Comparison of ENCODE assay signal across 8 cellular contexts in the genomic region with DNA sequence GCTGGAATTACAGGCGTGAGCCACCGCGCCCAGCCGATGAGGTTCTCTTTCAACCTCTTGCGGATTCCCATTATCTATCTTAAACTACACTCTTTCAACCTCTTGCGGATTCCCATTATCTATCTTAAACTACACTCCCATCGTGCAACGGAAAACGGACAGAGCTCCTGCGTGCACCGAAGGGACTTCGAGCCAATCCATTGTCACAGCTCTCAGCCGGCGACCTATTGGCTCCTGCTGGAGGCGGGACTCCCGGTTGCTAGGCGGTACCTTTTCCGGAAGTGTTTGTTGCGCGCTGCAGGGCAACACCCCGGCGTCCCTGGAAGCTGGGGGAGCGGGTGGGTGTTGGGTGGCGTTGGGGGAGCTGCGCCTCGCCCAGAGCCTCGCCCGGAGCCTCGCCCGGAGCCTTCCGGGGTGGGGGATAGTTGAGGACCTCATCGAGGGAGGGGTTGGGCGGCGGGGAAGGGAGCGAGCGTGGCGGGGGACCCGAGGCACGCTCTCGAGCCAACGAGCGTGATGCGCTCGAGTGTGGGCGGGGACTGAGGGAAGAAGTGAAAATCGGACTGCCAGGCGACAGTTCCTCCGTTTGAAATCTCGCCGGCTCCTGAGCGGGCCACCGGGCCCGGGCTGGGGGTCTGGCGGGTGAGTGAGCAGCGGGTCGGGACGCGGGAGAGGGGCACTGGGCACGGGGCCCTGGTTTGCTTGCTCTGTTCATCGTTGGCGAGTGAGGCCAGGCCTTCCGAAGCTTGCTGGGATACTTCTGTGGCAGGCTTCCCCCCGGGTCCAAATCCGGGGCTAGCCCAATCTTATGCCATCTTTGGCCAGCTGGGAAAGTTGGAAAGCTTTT. TPM values are rescaled to one million over a fixed set of nuclear protein-coding genes. Genes with fewer than 3 reads are reported as not detected.
DNase-seq lines count a peak whose midpoint lies in the region; ATAC-seq lines count a peak whose summit lies in the region.

Gene CEP164, plus strand, starts transcription at position 288 of the 847 bp plus-strand sequence. CDS start 10,733 bp downstream, outside the sequence.

- peak within 1 kb of the TSS; percentile 81 for H3K27ac ChIP-seq in cingulate gyrus (ENCODE audit: low read depth, low read length)

- intact Hi-C loops in activated CD4-positive, alpha-beta T cell treated with anti-CD3 and anti-CD28 coated beads for 36 hours (cut with DNase I, micrococcal nuclease) = loop anchor here (1.0 to 10.0 kb wide), 7 partner anchors 95 to 555 kb away; partner anchors contain the start of genes PCSK7 (in 2 of the 2), RNF214 (in 2 of the 2), BUD13 (in 1 of the 2) and PAFAH1B2 (in 1 of the 2)

- peaks cover 13% of the 10 kb centered on the region for H3K4me1 Mint-ChIP-seq in activated CD4-positive, alpha-beta T cell treated with anti-CD3 and anti-CD28 coated beads for 36 hours

- peak; percentile 95 for ATAC-seq in HG03442 (IDR thresholded peaks at IDR 0.05; ENCODE audit: unreplicated experiment)
- ATAC-seq in activated CD4-positive, alpha-beta T cell treated with anti-CD3 and anti-CD28 coated beads for 36 hours = peak; percentile 97

- DNase-seq in Ammon's horn (ENCODE audit: low spot score) (peak; percentile 98), GM19238 (ENCODE audit: insufficient read length, low spot score) (peak; percentile 96), NCI-H524 (lab: John Stamatoyannopoulos, UW) (peak; percentile 83 to 95), kidney tubule cell (ENCODE audit: low spot score) (peak; percentile 97)
- peak; percentile 96 for DNase-seq in activated CD4-positive, alpha-beta T cell treated with anti-CD3 and anti-CD28 coated beads for 36 hours
- peak; percentile 75 to 90 (median 88) for DNase-seq in stimulated activated CD4-positive, alpha-beta T cell treated with anti-CD3 and anti-CD28 coated beads, Interleukin-1b, Interleukin-23, amount 100 ng/mL, for 24 hours (ENCODE audit: low read depth in 4 of 4, low spot score in 1 of 4)

- no peaks in the 10 kb centered on the region for H3K36me3 Mint-ChIP-seq in activated CD4-positive, alpha-beta T cell treated with anti-CD3 and anti-CD28 coated beads for 36 hours (ENCODE audit: low read depth)

- H3K9me3 Mint-ChIP-seq in activated CD4-positive, alpha-beta T cell treated with anti-CD3 and anti-CD28 coated beads for 36 hours (ENCODE audit: low read depth) = no peaks in the 10 kb centered on the region

- no peak within 1 kb of the TSS for H3K4me3 Mint-ChIP-seq in activated CD4-positive, alpha-beta T cell treated with anti-CD3 and anti-CD28 coated beads for 36 hours

- H3K27ac Mint-ChIP-seq in activated CD4-positive, alpha-beta T cell treated with anti-CD3 and anti-CD28 coated beads for 36 hours = peak within 1 kb of the TSS; percentile 73

- no peaks in the 10 kb centered on the region for H3K27me3 Mint-ChIP-seq in activated CD4-positive, alpha-beta T cell treated with anti-CD3 and anti-CD28 coated beads for 36 hours

- CTCF ChIA-PET in activated CD4-positive, alpha-beta T cell treated with anti-CD3 and anti-CD28 coated beads for 36 hours (lab: Charles Lee) = interaction anchor here (0.5 to 1.9 kb wide), 8 partner anchors 8 to 496 kb away, joined by 3 to 5 read pairs (median 4); partner anchors contain the start of genes PCSK7 and RNF214

- POLR2A ChIA-PET in activated CD4-positive, alpha-beta T cell treated with anti-CD3 and anti-CD28 coated beads for 36 hours (lab: Charles Lee) = interaction anchor here (0.6 to 1.1 kb wide), 5 partner anchors 12 to 405 kb away, joined by 3 to 6 read pairs (median 3); partner anchors contain the start of genes BACE1 and PCSK7

RNA-seq across cellular contexts. Expression of gene CEP164, which starts in this region (rescaled TPM):
- 10 to 100 TPM; 30.3 to 31.0 TPM for total RNA-seq in activated CD4-positive, alpha-beta T cell treated with anti-CD3 and anti-CD28 coated beads for 36 hours

Comparison
In these comparisons a context has a peak if more than half of its experiments do, and no peak if none do; other contexts are left out.
1. Peak in every context shown above with its lines: DNase-seq, ATAC-seq and H3K27ac ChIP-seq.